1 cellular context compared by ENCODE assay signal in the genomic region with DNA sequence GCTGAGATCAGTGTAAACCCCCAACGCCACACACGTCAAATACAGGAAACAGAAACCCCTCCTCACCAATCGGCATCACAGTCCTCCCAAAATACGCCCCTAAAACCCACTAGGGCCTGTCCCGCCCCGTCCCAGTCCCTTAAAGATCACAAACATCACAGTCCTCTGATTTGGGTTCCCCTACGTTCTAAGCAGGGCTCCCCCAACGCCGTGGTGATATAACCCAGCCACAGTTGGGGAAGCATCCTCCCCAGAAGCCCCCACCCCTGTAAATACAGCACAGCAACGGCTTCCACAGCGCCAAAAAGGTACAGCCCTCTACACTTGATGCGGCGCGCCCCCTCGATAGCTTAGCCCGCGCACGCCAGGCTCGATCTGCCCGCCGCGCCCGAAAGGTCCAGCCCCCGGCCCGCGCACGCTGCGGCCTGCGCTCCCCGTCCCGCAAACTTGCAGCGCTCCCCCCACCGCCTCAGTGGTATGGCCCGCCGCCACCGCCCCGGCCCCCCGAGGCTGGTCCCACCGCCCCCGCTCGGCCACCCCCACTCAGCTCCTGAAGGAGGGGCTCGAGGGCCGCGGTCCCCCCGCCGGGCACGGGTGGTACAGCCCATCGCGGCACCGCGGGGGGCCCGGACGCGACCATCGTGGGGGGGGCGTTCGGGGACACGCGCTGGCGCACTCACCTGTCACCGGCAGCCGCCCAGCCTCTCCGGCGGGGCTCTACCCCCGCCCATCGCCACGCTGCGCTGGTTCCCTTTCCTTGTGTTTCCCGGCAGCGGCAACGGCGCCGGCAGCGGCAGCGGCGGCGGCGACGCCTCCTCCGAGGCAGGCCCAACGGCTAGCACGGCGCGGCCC.
TF ChIP-seq lines count a peak whose summit lies in the region.

A gene (minus strand): TSS at position 845 of the 852 bp plus-strand sequence. CDS start 20,078 bp downstream, outside the sequence.

TF ChIP-seq in K562, 482 proteins besides CTCF, POLR2A, EP300 and RAD21 (continued from another document and continues in another):
- peak; percentile 26; the same call in 1 of the 2 replicates for TF ChIP-seq SP1 (CRISPR knock-in tag; IDR thresholded peaks at IDR 0.05)
- TF ChIP-seq, protein P1, sequence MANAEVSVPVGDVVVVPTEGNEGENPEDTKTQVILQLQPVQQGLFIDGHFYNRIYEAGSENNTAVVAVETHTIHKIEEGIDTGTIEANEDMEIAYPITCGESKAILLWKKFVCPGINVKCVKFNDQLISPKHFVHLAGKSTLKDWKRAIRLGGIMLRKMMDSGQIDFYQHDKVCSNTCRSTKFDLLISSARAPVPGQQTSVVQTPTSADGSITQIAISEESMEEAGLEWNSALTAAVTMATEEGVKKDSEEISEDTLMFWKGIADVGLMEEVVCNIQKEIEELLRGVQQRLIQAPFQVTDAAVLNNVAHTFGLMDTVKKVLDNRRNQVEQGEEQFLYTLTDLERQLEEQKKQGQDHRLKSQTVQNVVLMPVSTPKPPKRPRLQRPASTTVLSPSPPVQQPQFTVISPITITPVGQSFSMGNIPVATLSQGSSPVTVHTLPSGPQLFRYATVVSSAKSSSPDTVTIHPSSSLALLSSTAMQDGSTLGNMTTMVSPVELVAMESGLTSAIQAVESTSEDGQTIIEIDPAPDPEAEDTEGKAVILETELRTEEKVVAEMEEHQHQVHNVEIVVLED (CRISPR knock-in tag; IDR thresholded peaks at IDR 0.05) = 0 out of 2 replicates have a peak, but pooled peaks have one; percentile 26
- TF ChIP-seq, protein P2, sequence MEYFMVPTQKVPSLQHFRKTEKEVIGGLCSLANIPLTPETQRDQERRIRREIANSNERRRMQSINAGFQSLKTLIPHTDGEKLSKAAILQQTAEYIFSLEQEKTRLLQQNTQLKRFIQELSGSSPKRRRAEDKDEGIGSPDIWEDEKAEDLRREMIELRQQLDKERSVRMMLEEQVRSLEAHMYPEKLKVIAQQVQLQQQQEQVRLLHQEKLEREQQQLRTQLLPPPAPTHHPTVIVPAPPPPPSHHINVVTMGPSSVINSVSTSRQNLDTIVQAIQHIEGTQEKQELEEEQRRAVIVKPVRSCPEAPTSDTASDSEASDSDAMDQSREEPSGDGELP (CRISPR knock-in tag; IDR thresholded peaks at IDR 0.05; ENCODE audit: borderline replicate concordance) = peak; percentile 54; the same call in 1 of the 2 replicates
- TF ChIP-seq KDM4B (IDR thresholded peaks at IDR 0.05; ENCODE audit: borderline replicate concordance in 2 of 2, low read depth in 1 of 2) = peak in 1 of 2 experiments; percentile 41; a peak in 2 of 4 replicates
- peak in 1 of 2 experiments; percentile 98; a peak in 2 of 4 replicates for TF ChIP-seq NONO (IDR thresholded peaks at IDR 0.05; ENCODE audit: low read depth in 2 of 2, low read length in 1 of 2)
- peak; percentile 62 for TF ChIP-seq CHD1 (IDR thresholded peaks at IDR 0.05; ENCODE audit: low read length)
- TF ChIP-seq, protein P3, sequence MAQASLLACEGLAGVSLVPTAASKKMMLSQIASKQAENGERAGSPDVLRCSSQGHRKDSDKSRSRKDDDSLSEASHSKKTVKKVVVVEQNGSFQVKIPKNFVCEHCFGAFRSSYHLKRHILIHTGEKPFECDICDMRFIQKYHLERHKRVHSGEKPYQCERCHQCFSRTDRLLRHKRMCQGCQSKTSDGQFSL (CRISPR knock-in tag; IDR thresholded peaks at IDR 0.05) = peak; percentile 97
- TF ChIP-seq, protein P3 (tag; IDR thresholded peaks at IDR 0.05) = peak in 1 of 2 experiments; percentile 95; a peak in 2 of 4 replicates
- TF ChIP-seq HNRNPK (IDR thresholded peaks at IDR 0.05; ENCODE audit: low read depth, low read length, poor library complexity, severe bottlenecking) = peak; percentile 92
- TF ChIP-seq SAP30 (IDR thresholded peaks at IDR 0.05; ENCODE audit: borderline replicate concordance, insufficient read depth, low read depth, low read length, poor library complexity, severe bottlenecking) = peak; percentile 69
- TF ChIP-seq ZEB2 (IDR thresholded peaks at IDR 0.05) = no peak
- TF ChIP-seq TCF3 (CRISPR knock-in tag; IDR thresholded peaks at IDR 0.05) = no peak
- TF ChIP-seq TAF1 (IDR thresholded peaks at IDR 0.05; ENCODE audit: control insufficient read depth, extremely low read depth, insufficient read depth, low read length, severe bottlenecking) = peak; percentile 40
- peak; percentile 32; the same call in 1 of the 2 replicates for TF ChIP-seq NCOR1 (IDR thresholded peaks at IDR 0.05)
- TF ChIP-seq, protein P4, sequence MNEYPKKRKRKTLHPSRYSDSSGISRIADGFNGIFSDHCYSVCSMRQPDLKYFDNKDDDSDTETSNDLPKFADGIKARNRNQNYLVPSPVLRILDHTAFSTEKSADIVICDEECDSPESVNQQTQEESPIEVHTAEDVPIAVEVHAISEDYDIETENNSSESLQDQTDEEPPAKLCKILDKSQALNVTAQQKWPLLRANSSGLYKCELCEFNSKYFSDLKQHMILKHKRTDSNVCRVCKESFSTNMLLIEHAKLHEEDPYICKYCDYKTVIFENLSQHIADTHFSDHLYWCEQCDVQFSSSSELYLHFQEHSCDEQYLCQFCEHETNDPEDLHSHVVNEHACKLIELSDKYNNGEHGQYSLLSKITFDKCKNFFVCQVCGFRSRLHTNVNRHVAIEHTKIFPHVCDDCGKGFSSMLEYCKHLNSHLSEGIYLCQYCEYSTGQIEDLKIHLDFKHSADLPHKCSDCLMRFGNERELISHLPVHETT (CRISPR knock-in tag; conservative IDR thresholded peaks at IDR 0.05 in 1 of 2, IDR thresholded peaks at IDR 0.05 in 1 of 2) = peak in 1 of 2 experiments; percentile 94; a peak in 2 of 4 replicates
- peak; percentile 37; the same call in 1 of the 2 replicates for TF ChIP-seq TOE1 (IDR thresholded peaks at IDR 0.05; ENCODE audit: borderline replicate concordance)
- no peak for TF ChIP-seq TOE1 (CRISPR knock-in tag; IDR thresholded peaks at IDR 0.05; ENCODE audit: borderline replicate concordance, low read depth)
- peak; percentile 73 for TF ChIP-seq CXXC5 (CRISPR knock-in tag; IDR thresholded peaks at IDR 0.05)
- peak; percentile 68; the same call in 1 of the 2 replicates for TF ChIP-seq PHF8 (IDR thresholded peaks at IDR 0.05; ENCODE audit: borderline replicate concordance, low read length)
- TF ChIP-seq, protein P5, sequence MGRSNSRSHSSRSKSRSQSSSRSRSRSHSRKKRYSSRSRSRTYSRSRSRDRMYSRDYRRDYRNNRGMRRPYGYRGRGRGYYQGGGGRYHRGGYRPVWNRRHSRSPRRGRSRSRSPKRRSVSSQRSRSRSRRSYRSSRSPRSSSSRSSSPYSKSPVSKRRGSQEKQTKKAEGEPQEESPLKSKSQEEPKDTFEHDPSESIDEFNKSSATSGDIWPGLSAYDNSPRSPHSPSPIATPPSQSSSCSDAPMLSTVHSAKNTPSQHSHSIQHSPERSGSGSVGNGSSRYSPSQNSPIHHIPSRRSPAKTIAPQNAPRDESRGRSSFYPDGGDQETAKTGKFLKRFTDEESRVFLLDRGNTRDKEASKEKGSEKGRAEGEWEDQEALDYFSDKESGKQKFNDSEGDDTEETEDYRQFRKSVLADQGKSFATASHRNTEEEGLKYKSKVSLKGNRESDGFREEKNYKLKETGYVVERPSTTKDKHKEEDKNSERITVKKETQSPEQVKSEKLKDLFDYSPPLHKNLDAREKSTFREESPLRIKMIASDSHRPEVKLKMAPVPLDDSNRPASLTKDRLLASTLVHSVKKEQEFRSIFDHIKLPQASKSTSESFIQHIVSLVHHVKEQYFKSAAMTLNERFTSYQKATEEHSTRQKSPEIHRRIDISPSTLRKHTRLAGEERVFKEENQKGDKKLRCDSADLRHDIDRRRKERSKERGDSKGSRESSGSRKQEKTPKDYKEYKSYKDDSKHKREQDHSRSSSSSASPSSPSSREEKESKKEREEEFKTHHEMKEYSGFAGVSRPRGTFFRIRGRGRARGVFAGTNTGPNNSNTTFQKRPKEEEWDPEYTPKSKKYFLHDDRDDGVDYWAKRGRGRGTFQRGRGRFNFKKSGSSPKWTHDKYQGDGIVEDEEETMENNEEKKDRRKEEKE (IDR thresholded peaks at IDR 0.05; ENCODE audit: borderline replicate concordance in 1 of 2, control insufficient read depth in 1 of 2, low read depth in 2 of 2, low read length in 1 of 2) = peak in 1 of 2 experiments; percentile 85; a peak in 2 of 4 replicates
- TF ChIP-seq ZBTB7A (IDR thresholded peaks at IDR 0.05; ENCODE audit: borderline replicate concordance, control insufficient read depth, low read depth, low read length) = peak; percentile 96
- TF ChIP-seq MED1 (CRISPR knock-in tag; IDR thresholded peaks at IDR 0.05; ENCODE audit: borderline replicate concordance) = no peak
- TF ChIP-seq, protein P6, sequence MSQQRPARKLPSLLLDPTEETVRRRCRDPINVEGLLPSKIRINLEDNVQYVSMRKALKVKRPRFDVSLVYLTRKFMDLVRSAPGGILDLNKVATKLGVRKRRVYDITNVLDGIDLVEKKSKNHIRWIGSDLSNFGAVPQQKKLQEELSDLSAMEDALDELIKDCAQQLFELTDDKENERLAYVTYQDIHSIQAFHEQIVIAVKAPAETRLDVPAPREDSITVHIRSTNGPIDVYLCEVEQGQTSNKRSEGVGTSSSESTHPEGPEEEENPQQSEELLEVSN (IDR thresholded peaks at IDR 0.05; ENCODE audit: borderline replicate concordance in 1 of 2, extremely low read depth in 1 of 2, insufficient read depth in 1 of 2, insufficient read length in 1 of 2, low read depth in 1 of 2, low read length in 1 of 2, poor library complexity in 1 of 2, severe bottlenecking in 1 of 2) = peak in 1 of 2 experiments; percentile 18
- 0 out of 2 replicates have a peak, but pooled peaks have one; percentile 45 for TF ChIP-seq FOXP1 (CRISPR knock-in tag; IDR thresholded peaks at IDR 0.05)
- TF ChIP-seq XRCC4 (IDR thresholded peaks at IDR 0.05; ENCODE audit: extremely low read depth, insufficient read depth, insufficient read length) = no peak
- peak; percentile 2 for TF ChIP-seq SP2 (IDR thresholded peaks at IDR 0.05; ENCODE audit: extremely low read depth, low read depth, low read length, poor library complexity, severe bottlenecking)
- peak; percentile 23; the same call in 1 of the 2 replicates for TF ChIP-seq SIN3B (IDR thresholded peaks at IDR 0.05; ENCODE audit: low read depth)
- TF ChIP-seq HMGN3 (IDR thresholded peaks at IDR 0.05; ENCODE audit: borderline replicate concordance, extremely low read depth, insufficient read length, low read depth, low read length) = peak; percentile 57
- TF ChIP-seq, protein P7, sequence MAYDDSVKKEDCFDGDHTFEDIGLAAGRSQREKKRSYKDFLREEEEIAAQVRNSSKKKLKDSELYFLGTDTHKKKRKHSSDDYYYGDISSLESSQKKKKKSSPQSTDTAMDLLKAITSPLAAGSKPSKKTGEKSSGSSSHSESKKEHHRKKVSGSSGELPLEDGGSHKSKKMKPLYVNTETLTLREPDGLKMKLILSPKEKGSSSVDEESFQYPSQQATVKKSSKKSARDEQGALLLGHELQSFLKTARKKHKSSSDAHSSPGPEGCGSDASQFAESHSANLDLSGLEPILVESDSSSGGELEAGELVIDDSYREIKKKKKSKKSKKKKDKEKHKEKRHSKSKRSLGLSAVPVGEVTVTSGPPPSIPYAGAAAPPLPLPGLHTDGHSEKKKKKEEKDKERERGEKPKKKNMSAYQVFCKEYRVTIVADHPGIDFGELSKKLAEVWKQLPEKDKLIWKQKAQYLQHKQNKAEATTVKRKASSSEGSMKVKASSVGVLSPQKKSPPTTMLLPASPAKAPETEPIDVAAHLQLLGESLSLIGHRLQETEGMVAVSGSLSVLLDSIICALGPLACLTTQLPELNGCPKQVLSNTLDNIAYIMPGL (CRISPR knock-in tag; IDR thresholded peaks at IDR 0.05) = peak; percentile 73; the same call in 1 of the 2 replicates
- peak; percentile 78 to 91 for TF ChIP-seq MAZ (CRISPR knock-in tag; conservative IDR thresholded peaks at IDR 0.05 in 1 of 2, IDR thresholded peaks at IDR 0.05 in 1 of 2)
- TF ChIP-seq BHLHE40 (IDR thresholded peaks at IDR 0.05; ENCODE audit: low read length) = peak; percentile 77
- peak; percentile 85 for TF ChIP-seq HNRNPLL (IDR thresholded peaks at IDR 0.05; ENCODE audit: low read depth, low read length, poor library complexity, severe bottlenecking)
- TF ChIP-seq HIVEP1 (CRISPR knock-in tag; IDR thresholded peaks at IDR 0.05) = 0 out of 2 replicates have a peak, but pooled peaks have one; percentile 24
- peak; percentile 34; the same call in 1 of the 2 replicates for TF ChIP-seq ZBTB1 (CRISPR knock-in tag; IDR thresholded peaks at IDR 0.05; ENCODE audit: borderline replicate concordance, low read depth)
- TF ChIP-seq, protein P8, sequence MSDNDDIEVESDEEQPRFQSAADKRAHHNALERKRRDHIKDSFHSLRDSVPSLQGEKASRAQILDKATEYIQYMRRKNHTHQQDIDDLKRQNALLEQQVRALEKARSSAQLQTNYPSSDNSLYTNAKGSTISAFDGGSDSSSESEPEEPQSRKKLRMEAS (CRISPR knock-in tag; IDR thresholded peaks at IDR 0.05) = peak; percentile 62
- TF ChIP-seq, protein P9, sequence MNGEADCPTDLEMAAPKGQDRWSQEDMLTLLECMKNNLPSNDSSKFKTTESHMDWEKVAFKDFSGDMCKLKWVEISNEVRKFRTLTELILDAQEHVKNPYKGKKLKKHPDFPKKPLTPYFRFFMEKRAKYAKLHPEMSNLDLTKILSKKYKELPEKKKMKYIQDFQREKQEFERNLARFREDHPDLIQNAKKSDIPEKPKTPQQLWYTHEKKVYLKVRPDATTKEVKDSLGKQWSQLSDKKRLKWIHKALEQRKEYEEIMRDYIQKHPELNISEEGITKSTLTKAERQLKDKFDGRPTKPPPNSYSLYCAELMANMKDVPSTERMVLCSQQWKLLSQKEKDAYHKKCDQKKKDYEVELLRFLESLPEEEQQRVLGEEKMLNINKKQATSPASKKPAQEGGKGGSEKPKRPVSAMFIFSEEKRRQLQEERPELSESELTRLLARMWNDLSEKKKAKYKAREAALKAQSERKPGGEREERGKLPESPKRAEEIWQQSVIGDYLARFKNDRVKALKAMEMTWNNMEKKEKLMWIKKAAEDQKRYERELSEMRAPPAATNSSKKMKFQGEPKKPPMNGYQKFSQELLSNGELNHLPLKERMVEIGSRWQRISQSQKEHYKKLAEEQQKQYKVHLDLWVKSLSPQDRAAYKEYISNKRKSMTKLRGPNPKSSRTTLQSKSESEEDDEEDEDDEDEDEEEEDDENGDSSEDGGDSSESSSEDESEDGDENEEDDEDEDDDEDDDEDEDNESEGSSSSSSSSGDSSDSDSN (IDR thresholded peaks at IDR 0.05; ENCODE audit: borderline replicate concordance in 1 of 2, low read depth in 2 of 2, low read length in 2 of 2) = peak; percentile 28 to 40; a peak in 1 of 4 replicates
- TF ChIP-seq TCF7L2 (IDR thresholded peaks at IDR 0.05; ENCODE audit: low read depth, low read length) = peak; percentile 82
- peak; percentile 93 for TF ChIP-seq PCBP1 (IDR thresholded peaks at IDR 0.05; ENCODE audit: low read depth, low read length, poor library complexity, severe bottlenecking)
- no peak for TF ChIP-seq RBM17 (IDR thresholded peaks at IDR 0.05; ENCODE audit: borderline replicate concordance, low read depth, low read length)
- 0 out of 2 replicates have a peak, but pooled peaks have one; percentile 5 for TF ChIP-seq SMC3 (conservative IDR thresholded peaks at IDR 0.05; ENCODE audit: insufficient read depth, low read depth, low read length)
- peak; percentile 98 for TF ChIP-seq ATF7 (IDR thresholded peaks at IDR 0.05)
- peak in 1 of 2 experiments; percentile 83; a peak in 2 of 4 replicates for TF ChIP-seq KDM1A (IDR thresholded peaks at IDR 0.05)
